Comparison of ENCODE assay signal across 8 cellular contexts in genomic region chr5:177426566-177427210, GRCh38. TPM values are rescaled to one million over a fixed set of nuclear protein-coding genes. Genes with fewer than 3 reads are reported as not detected.
A peak's percentile ranks its signal among the peaks of the same experiment; 100 is the strongest.
DNase-seq lines count a peak whose midpoint lies in the region; ATAC-seq and TF ChIP-seq lines count a peak whose summit lies in the region.

TSS of gene GRK6 (plus strand) at chr5:177426676. CDS start at chr5:177426846, 170 bp downstream.

- DNase-seq in DMS53 (lab: John Stamatoyannopoulos, UW) (peak; percentile 82), DMS53 treated with DMSO at 0.1 percent for 48 hours (lab: John Stamatoyannopoulos, UW; ENCODE audit: unreplicated experiment) (no peak), OCI-LY7 (ENCODE audit: low spot score) (peak; percentile 81), osteoblast (ENCODE audit: insufficient read length, low spot score, missing footprints) (peak; percentile 93)
- peak; percentile 90 for DNase-seq in activated effector memory CD4-positive, alpha-beta T cell treated with anti-CD3 and anti-CD28 coated beads, Interleukin-2, amount 50 U/mL, for 16 hours

- H4K20me1 ChIP-seq in OCI-LY7 (ENCODE audit: insufficient read depth, low read length) (no peaks in the 10 kb centered on the region), osteoblast (ENCODE audit: insufficient read depth, low read length) (peaks cover 15% of the 10 kb centered on the region)

- H3K27me3 ChIP-seq in gastroesophageal sphincter (no peaks in the 10 kb centered on the region), osteoblast (ENCODE audit: insufficient read depth, low read length) (no peaks in the 10 kb centered on the region)

- ATAC-seq in HG02763 (IDR thresholded peaks at IDR 0.05; ENCODE audit: unreplicated experiment) = peak; percentile 10
- peak; percentile 17 for ATAC-seq in gastroesophageal sphincter
- no peak for ATAC-seq in GM19324 (IDR thresholded peaks at IDR 0.05; ENCODE audit: low FRiP score, unreplicated experiment)

- H3K79me2 ChIP-seq in OCI-LY7 (ENCODE audit: insufficient read depth, low read depth, low read length) = peaks cover 31% of the 10 kb centered on the region
- H3K79me2 ChIP-seq in osteoblast (ENCODE audit: insufficient read depth, low read length) = peaks cover 30% of the 10 kb centered on the region

- TF ChIP-seq CTCF in OCI-LY7 (conservative IDR thresholded peaks at IDR 0.05; ENCODE audit: low read length) (no peak), gastroesophageal sphincter (IDR thresholded peaks at IDR 0.05) (peak in 2 of 4 experiments; percentile 6), osteoblast (IDR thresholded peaks at IDR 0.05; ENCODE audit: extremely low read depth, low read depth, low read length) (no peak)

- H3K27ac ChIP-seq in OCI-LY7 (ENCODE audit: low read depth, low read length, poor library complexity, severe bottlenecking) = peak within 1 kb of the TSS; percentile 87
- peak within 1 kb of the TSS; percentile 77 to 96 (median 94) for H3K27ac ChIP-seq in gastroesophageal sphincter
- H3K27ac ChIP-seq in osteoblast (ENCODE audit: low read depth, low read length) = peak within 1 kb of the TSS; percentile 80

- peak within 1 kb of the TSS; percentile 64 for H2AFZ ChIP-seq in OCI-LY7 (ENCODE audit: low read length)
- peak within 1 kb of the TSS; percentile 96 for H2AFZ ChIP-seq in osteoblast (ENCODE audit: low read length)

- no peak for TF ChIP-seq EP300 in gastroesophageal sphincter (IDR thresholded peaks at IDR 0.05)

- intact Hi-C loops in OCI-LY7 (cut with micrococcal nuclease; ENCODE audit: unreplicated experiment) = loop anchor here (1.0 to 5.0 kb wide), 6 partner anchors 23 to 424 kb away; no protein-coding TSS in a partner anchor

- H3K9me3 ChIP-seq in OCI-LY7 (ENCODE audit: low read length) (no peaks in the 10 kb centered on the region), gastroesophageal sphincter (no peaks in the 10 kb centered on the region), osteoblast (ENCODE audit: low read depth, low read length) (no peaks in the 10 kb centered on the region)

- 0% methylated on average over 1 of the region's 82 CpGs; no CpG with 5 or more reads in 1 of the 2 donors for WGBS in gastroesophageal sphincter (ENCODE audit: low coverage in 1 of 2), 2 donors

- H3K36me3 ChIP-seq in OCI-LY7 (ENCODE audit: insufficient read depth, low read length) (peaks cover 8% of the 10 kb centered on the region; the same call in 1 of the 2 replicates), gastroesophageal sphincter (peaks cover 0 to 18% of the 10 kb centered on the region in 2 donors), osteoblast (ENCODE audit: insufficient read depth, low read length) (no peaks in the 10 kb centered on the region)

- H3K4me3 ChIP-seq in OCI-LY7 (ENCODE audit: low read depth, low read length, poor library complexity, severe bottlenecking) (peak within 1 kb of the TSS; percentile 77), gastroesophageal sphincter (peak within 1 kb of the TSS; percentile 89 to 92), osteoblast (ENCODE audit: insufficient read depth, low read length) (peak within 1 kb of the TSS; percentile 85)

- H3K9me2 ChIP-seq in OCI-LY7 (ENCODE audit: insufficient read depth, low read length) = no peaks in the 10 kb centered on the region

- CTCF ChIA-PET in OCI-LY7 (lab: Charles Lee; ENCODE audit: unreplicated experiment) = interaction anchor here (0.5 to 1.7 kb wide), 10 partner anchors 15 to 690 kb away, joined by 3 to 10 read pairs (median 4); no protein-coding TSS in a partner anchor

- H3K4me1 ChIP-seq in OCI-LY7 (ENCODE audit: insufficient read depth, low read length, poor library complexity, severe bottlenecking) = peaks cover 56% of the 10 kb centered on the region
- peaks cover 0 to 55% (median 14%) of the 10 kb centered on the region in 3 donors for H3K4me1 ChIP-seq in gastroesophageal sphincter
- H3K4me1 ChIP-seq in osteoblast (ENCODE audit: insufficient read depth, low read length) = peaks cover 20% of the 10 kb centered on the region

- peak within 1 kb of the TSS; percentile 98 for H3K4me2 ChIP-seq in OCI-LY7 (ENCODE audit: low read length)
- H3K4me2 ChIP-seq in osteoblast (ENCODE audit: insufficient read depth, low read length) = peak within 1 kb of the TSS; percentile 95

- POLR2A ChIA-PET in OCI-LY7 (lab: Charles Lee) = interaction anchor here (0.5 to 2.5 kb wide), 14 partner anchors 9 to 290 kb away, joined by 3 to 10 read pairs (median 4); partner anchors contain the start of genes DOK3 and F12

- TF ChIP-seq POLR2A in gastroesophageal sphincter (IDR thresholded peaks at IDR 0.05) = peak; percentile 31 to 88

- BruUV-seq in OCI-LY7 (replicated peaks; lab: Mats Ljungman, UMichigan) = no TSS peak

RNA-seq across cellular contexts. Expression of gene GRK6, which starts in this region (rescaled TPM):
- total RNA-seq in OCI-LY7 (2014; rRNA removed; shearing (Covaris generic)) = 43.4 and 46.2 TPM in 2 replicates
- total RNA-seq in OCI-LY7 (2022) (99.4 and 102 TPM in 2 replicates), gastroesophageal sphincter (10 to 100 TPM; 20.7 to 42.3 (median 31.5) TPM), osteoblast (18.3 and 19.2 TPM in 2 replicates)
